In the genomic region with DNA sequence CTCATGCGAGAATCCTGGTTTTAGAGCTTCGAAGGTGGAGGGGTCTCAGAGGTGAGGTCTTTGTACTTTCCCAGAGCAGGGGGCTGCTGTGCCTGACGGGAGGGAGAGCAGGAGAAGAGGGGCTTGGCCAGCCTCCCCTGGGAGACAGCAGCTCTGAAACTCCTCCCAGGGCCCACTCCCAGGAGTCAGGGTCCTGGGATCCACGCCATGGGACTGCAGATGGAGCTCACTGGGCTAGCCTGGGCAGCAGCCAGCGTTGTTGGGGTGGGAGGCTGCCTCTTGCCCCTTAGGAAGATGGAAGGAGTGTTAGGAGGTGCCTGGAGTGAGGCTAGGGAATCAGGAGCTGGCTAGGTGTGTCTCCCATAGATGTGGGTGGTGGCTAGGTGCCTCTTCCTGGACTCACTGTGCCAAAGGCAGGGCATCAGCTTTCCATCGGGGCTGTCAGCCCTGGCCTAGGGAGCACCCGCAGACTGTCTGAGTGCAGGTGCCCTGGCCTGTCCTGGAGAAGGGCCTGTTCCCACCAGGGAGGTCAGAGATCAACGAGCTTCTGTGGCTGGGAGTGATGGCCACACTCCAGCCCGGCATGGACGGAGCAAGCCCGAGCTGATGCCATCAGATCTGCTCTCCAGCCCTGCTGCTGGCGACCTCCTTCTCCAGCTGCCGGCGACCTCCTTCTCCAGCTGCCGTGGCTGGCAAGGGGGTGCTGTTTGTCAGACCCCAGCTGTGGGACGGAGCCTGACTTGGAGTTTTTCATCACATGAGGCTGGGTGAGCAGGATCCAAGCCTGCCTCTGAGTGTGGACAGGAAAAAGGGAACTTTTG, we compare ENCODE assay signal across 14 cellular contexts.
A peak's percentile ranks its signal among the peaks of the same experiment; 100 is the strongest.
DNase-seq lines count a peak whose midpoint lies in the region; ATAC-seq, FAIRE-seq and TF ChIP-seq lines count a peak whose summit lies in the region.
"Had no signal": no experiment of that assay in that cellular context is flagged by ENCODE, and none has a peak within 500 bp of the region (broad histone marks: within the 10 kb centered on the region; RNA-seq: fewer than 3 reads in every experiment).

No MANE protein-coding gene starts in this region.

- no peaks in the 10 kb centered on the region for H3K27me3 ChIP-seq in esophagus squamous epithelium
- H3K27me3 ChIP-seq: BLaER1 treated with 17β-estradiol and CSF1 and Interleukin-3, amounts not matched to agents 10 nM and 100 nM had no signal

- H3K27ac Mint-ChIP-seq in activated T-helper 2 cell treated with anti-CD3 and anti-CD28 coated beads, Interferon-gamma antibody, Interleukin-2, Interleukin-4, amounts not matched to agents 10 μg/mL and 5 μg/mL and 100 μg/mL, durations not matched to agents 14 hours and 24 hours and 36 hours: no peak overlapping the region
- no peak overlapping the region for H3K27ac Mint-ChIP-seq in stimulated activated naive B cell treated with anti-CD40 and anti-IgM and Interleukin-4, amounts not matched to agents 10 μg/mL and 1 μg/mL and 100 μg/mL, for 72 hours

- H3K9ac ChIP-seq in kidney (ENCODE audit: low read length in 2 of 2): no peak overlapping the region
- H3K9ac ChIP-seq: BLaER1 treated with 17β-estradiol and CSF1 and Interleukin-3, amounts not matched to agents 10 nM and 100 nM had no signal

- FAIRE-seq in kidney (lab: Jason Lieb, UNC): no peak
- FAIRE-seq: TTC549 had no signal

- no peaks in the 10 kb centered on the region for H3K9me3 ChIP-seq in kidney (ENCODE audit: control insufficient read depth in 1 of 2, low read length in 2 of 2)
- H3K9me3 ChIP-seq in esophagus squamous epithelium: no peaks in the 10 kb centered on the region
- H3K9me3 ChIP-seq: BLaER1 treated with 17β-estradiol and CSF1 and Interleukin-3, amounts not matched to agents 10 nM and 100 nM had no signal

- DNase-seq in GM03348 (ENCODE audit: low spot score): peak; percentile 12
- DNase-seq in activated T-helper 2 cell treated with anti-CD3 and anti-CD28 coated beads, Interferon-gamma antibody, Interleukin-2, Interleukin-4, amounts not matched to agents 10 μg/mL and 5 μg/mL and 100 μg/mL, durations not matched to agents 14 hours and 24 hours and 36 hours (ENCODE audit: low spot score): peak; percentile 7
- DNase-seq in kidney: peak; percentile 72
- DNase-seq in sciatic nerve (ENCODE audit: low spot score): peak; percentile 48
- DNase-seq in stimulated activated naive B cell treated with anti-CD40 and anti-IgM and Interleukin-4, amounts not matched to agents 10 μg/mL and 1 μg/mL and 100 μg/mL, for 72 hours: no peak
- DNase-seq in esophagus squamous epithelium (lab: John Stamatoyannopoulos, UW): no peak
- DNase-seq: activated naive CD4-positive, alpha-beta T cell treated with anti-CD3 and anti-CD28 coated beads, Interleukin-2, amount 50 U/mL, for 16 hours; DMS79 treated with DMSO at 0.1 percent for 48 hours; NCI-H748 treated with DMSO at 0.1 percent for 48 hours; PC-3; stimulated activated CD4-positive, alpha-beta T cell treated with anti-CD3 and anti-CD28 coated beads, Interleukin-4, amount 100 ng/mL, for 1 hour had no signal

- WGBS in esophagus squamous epithelium, 2 donors: 72 to 100% methylated on average over 2 to 14 of the region's 16 CpGs

- H3K4me3 Mint-ChIP-seq in activated T-helper 2 cell treated with anti-CD3 and anti-CD28 coated beads, Interferon-gamma antibody, Interleukin-2, Interleukin-4, amounts not matched to agents 10 μg/mL and 5 μg/mL and 100 μg/mL, durations not matched to agents 14 hours and 24 hours and 36 hours (ENCODE audit: low read depth): no peak overlapping the region
- H3K4me3 Mint-ChIP-seq in stimulated activated naive B cell treated with anti-CD40 and anti-IgM and Interleukin-4, amounts not matched to agents 10 μg/mL and 1 μg/mL and 100 μg/mL, for 72 hours: no peak overlapping the region

- intact Hi-C loops in activated T-helper 2 cell treated with anti-CD3 and anti-CD28 coated beads, Interferon-gamma antibody, Interleukin-2, Interleukin-4, amounts not matched to agents 10 μg/mL and 5 μg/mL and 100 μg/mL, durations not matched to agents 14 hours and 24 hours and 36 hours (cut with micrococcal nuclease): no loop called here
- intact Hi-C loops in kidney (cut with DNase I): loop anchor here (10.0 kb wide), 1 partner anchor 292 kb away; no protein-coding TSS in a partner anchor
- intact Hi-C loops in sciatic nerve (cut with DNase I): no loop called here
- intact Hi-C loops in esophagus squamous epithelium (cut with DNase I): no loop called here

- no peaks in the 10 kb centered on the region for H3K36me3 Mint-ChIP-seq in activated T-helper 2 cell treated with anti-CD3 and anti-CD28 coated beads, Interferon-gamma antibody, Interleukin-2, Interleukin-4, amounts not matched to agents 10 μg/mL and 5 μg/mL and 100 μg/mL, durations not matched to agents 14 hours and 24 hours and 36 hours (ENCODE audit: low read depth)
- no peaks in the 10 kb centered on the region for H3K36me3 Mint-ChIP-seq in stimulated activated naive B cell treated with anti-CD40 and anti-IgM and Interleukin-4, amounts not matched to agents 10 μg/mL and 1 μg/mL and 100 μg/mL, for 72 hours

- no peak overlapping the region for H3K27ac ChIP-seq in kidney (ENCODE audit: low read depth in 2 of 2, low read length in 2 of 2)
- H3K27ac ChIP-seq in esophagus squamous epithelium: no peak overlapping the region
- H3K27ac ChIP-seq: BLaER1 treated with 17β-estradiol and CSF1 and Interleukin-3, amounts not matched to agents 10 nM and 100 nM had no signal

- TF ChIP-seq POLR2A in esophagus squamous epithelium (IDR thresholded peaks at IDR 0.05): no peak

- H3K27me3 Mint-ChIP-seq in activated T-helper 2 cell treated with anti-CD3 and anti-CD28 coated beads, Interferon-gamma antibody, Interleukin-2, Interleukin-4, amounts not matched to agents 10 μg/mL and 5 μg/mL and 100 μg/mL, durations not matched to agents 14 hours and 24 hours and 36 hours (ENCODE audit: low read depth): no peaks in the 10 kb centered on the region
- H3K27me3 Mint-ChIP-seq in stimulated activated naive B cell treated with anti-CD40 and anti-IgM and Interleukin-4, amounts not matched to agents 10 μg/mL and 1 μg/mL and 100 μg/mL, for 72 hours: peaks cover 7 to 8% of the 10 kb centered on the region in 2 donors

- no peaks in the 10 kb centered on the region for H3K9me3 Mint-ChIP-seq in activated T-helper 2 cell treated with anti-CD3 and anti-CD28 coated beads, Interferon-gamma antibody, Interleukin-2, Interleukin-4, amounts not matched to agents 10 μg/mL and 5 μg/mL and 100 μg/mL, durations not matched to agents 14 hours and 24 hours and 36 hours
- no peaks in the 10 kb centered on the region for H3K9me3 Mint-ChIP-seq in stimulated activated naive B cell treated with anti-CD40 and anti-IgM and Interleukin-4, amounts not matched to agents 10 μg/mL and 1 μg/mL and 100 μg/mL, for 72 hours

- H3K36me3 ChIP-seq in kidney (ENCODE audit: control insufficient read depth in 1 of 2, insufficient read depth in 2 of 2, low read length in 2 of 2) (no peaks in the 10 kb centered on the region), esophagus squamous epithelium (no peaks in the 10 kb centered on the region)
- H3K36me3 ChIP-seq: BLaER1 treated with 17β-estradiol and CSF1 and Interleukin-3, amounts not matched to agents 10 nM and 100 nM had no signal

- no peak overlapping the region for H3K4me3 ChIP-seq in kidney (ENCODE audit: low read length in 2 of 2)
- no peak overlapping the region for H3K4me3 ChIP-seq in esophagus squamous epithelium
- H3K4me3 ChIP-seq: BLaER1 treated with 17β-estradiol and CSF1 and Interleukin-3, amounts not matched to agents 10 nM and 100 nM had no signal

- no peaks in the 10 kb centered on the region for H3K4me1 ChIP-seq in kidney (ENCODE audit: control insufficient read depth in 1 of 2, insufficient read depth in 1 of 2, low read depth in 1 of 2, low read length in 2 of 2)
- no peaks in the 10 kb centered on the region for H3K4me1 ChIP-seq in esophagus squamous epithelium

- peak; percentile 13 for ATAC-seq in sciatic nerve
- no peak for ATAC-seq in stimulated activated naive B cell treated with anti-CD40 and anti-IgM and Interleukin-4, amounts not matched to agents 10 μg/mL and 1 μg/mL and 100 μg/mL, for 72 hours (replicated peaks)
- ATAC-seq in GM21515 (IDR thresholded peaks at IDR 0.05; ENCODE audit: unreplicated experiment): no peak
- ATAC-seq: PC-3 had no signal

- TF ChIP-seq CTCF in kidney (IDR thresholded peaks at IDR 0.05; ENCODE audit: borderline replicate concordance, extremely low read depth, insufficient read depth): no peak
- no peak for TF ChIP-seq CTCF in esophagus squamous epithelium (IDR thresholded peaks at IDR 0.05)

- H3K4me1 Mint-ChIP-seq in activated T-helper 2 cell treated with anti-CD3 and anti-CD28 coated beads, Interferon-gamma antibody, Interleukin-2, Interleukin-4, amounts not matched to agents 10 μg/mL and 5 μg/mL and 100 μg/mL, durations not matched to agents 14 hours and 24 hours and 36 hours (ENCODE audit: low read depth): peaks cover 16% of the 10 kb centered on the region
- no peaks in the 10 kb centered on the region for H3K4me1 Mint-ChIP-seq in stimulated activated naive B cell treated with anti-CD40 and anti-IgM and Interleukin-4, amounts not matched to agents 10 μg/mL and 1 μg/mL and 100 μg/mL, for 72 hours

Comparison
In these comparisons a context has a peak if more than half of its experiments do, and no peak if none do; other contexts are left out.
1. DNase-seq: peak in GM03348 (single experiment), activated T-helper 2 cell treated with anti-CD3 and anti-CD28 coated beads, Interferon-gamma antibody, Interleukin-2, Interleukin-4, amounts not matched to agents 10 μg/mL and 5 μg/mL and 100 μg/mL, durations not matched to agents 14 hours and 24 hours and 36 hours (single experiment), kidney (single experiment) and sciatic nerve (single experiment); none in stimulated activated naive B cell treated with anti-CD40 and anti-IgM and Interleukin-4, amounts not matched to agents 10 μg/mL and 1 μg/mL and 100 μg/mL, for 72 hours (single experiment) and esophagus squamous epithelium (single experiment).